In the genomic region with DNA sequence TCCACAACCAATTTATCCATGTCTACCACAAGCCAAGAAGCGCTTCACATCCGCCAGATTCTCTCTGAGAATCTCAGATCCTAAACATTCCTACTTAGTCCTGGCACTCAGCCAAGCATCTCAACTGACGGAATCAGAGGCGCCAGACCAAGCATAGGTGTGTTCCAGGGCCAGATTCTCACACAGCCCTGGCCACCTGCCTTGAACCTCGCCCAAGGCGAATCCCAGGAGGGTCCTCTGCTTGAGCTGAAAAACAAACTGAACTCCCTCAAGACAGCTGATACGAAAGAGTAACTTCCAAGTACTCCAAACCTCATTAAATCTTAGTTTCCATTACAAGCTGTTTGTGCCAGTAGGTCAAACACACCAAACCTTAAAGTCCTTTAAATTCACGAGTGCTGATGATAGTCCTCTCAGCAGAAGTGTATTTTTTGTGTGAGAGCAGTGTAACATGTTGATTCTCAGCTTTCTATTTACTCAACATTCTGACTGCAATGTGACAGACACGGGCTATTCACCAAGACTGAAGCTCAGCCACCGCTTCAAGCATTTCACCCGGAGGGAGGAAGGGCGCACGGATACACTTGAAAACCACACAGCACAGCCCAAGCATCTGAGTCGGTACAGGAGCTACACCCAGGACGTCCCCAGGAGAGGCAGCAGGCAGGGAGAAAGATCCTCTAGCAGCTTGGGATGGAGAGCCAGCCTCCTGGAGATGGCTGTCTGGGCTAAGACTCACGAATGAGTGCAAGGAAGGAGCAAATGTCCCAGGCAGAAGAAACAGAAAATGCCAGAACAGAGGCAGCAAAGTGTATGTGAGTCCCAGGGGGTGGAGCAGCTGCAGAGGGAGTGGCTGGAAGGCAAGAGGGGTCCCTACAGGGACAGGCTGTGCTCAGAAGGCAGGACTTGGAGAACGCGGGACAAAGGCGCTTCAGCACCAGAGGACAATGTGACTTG, we compare ENCODE assay signal across 8 cellular contexts. TPM values are rescaled to one million over a fixed set of nuclear protein-coding genes. Genes with fewer than 3 reads are reported as not detected.
A peak's percentile ranks its signal among the peaks of the same experiment; 100 is the strongest.
DNase-seq lines count a peak whose midpoint lies in the region; ATAC-seq and TF ChIP-seq lines count a peak whose summit lies in the region.

No MANE protein-coding gene starts in this region.

- H3K4me1 ChIP-seq in mucosa of descending colon (ENCODE audit: low read depth), result no peaks in the 10 kb centered on the region

- H3K4me3 ChIP-seq in Jurkat, Clone E6-1 (ENCODE audit: low read length), result peak overlapping the region; percentile 32
- no peak overlapping the region for H3K4me3 ChIP-seq in mucosa of descending colon

- peak overlapping the region; percentile 83 for H3K27ac ChIP-seq in cingulate gyrus (ENCODE audit: low read depth, low read length)

- intact Hi-C loops in mucosa of descending colon (cut with DNase I, micrococcal nuclease), result no loop called here

- TF ChIP-seq CTCF in mucosa of descending colon (IDR thresholded peaks at IDR 0.05), result no peak

- peak; percentile 13 to 32 for DNase-seq in NCI-H524 (lab: John Stamatoyannopoulos, UW)
- DNase-seq in NCI-H524 treated with DMSO at 0.1 percent for 48 hours (lab: John Stamatoyannopoulos, UW), result no peak
- peak; percentile 38 for DNase-seq in Jurkat, Clone E6-1 (ENCODE audit: low read depth, low spot score)
- peak in 1 of 3 donors; percentile 41 for DNase-seq in mucosa of descending colon
- DNase-seq in HK-2 (ENCODE audit: unreplicated experiment), result no peak
- DNase-seq in GDM1 (lab: John Stamatoyannopoulos, UW), result no peak

- no peaks in the 10 kb centered on the region for H3K36me3 ChIP-seq in mucosa of descending colon (ENCODE audit: low read depth)

- H3K9me3 ChIP-seq in mucosa of descending colon, result no peaks in the 10 kb centered on the region

- ATAC-seq in mucosa of descending colon (peak; percentile 32), HG02763 (IDR thresholded peaks at IDR 0.05; ENCODE audit: unreplicated experiment) (no peak)

RNA-seq across cellular contexts. Expression of gene PARD3, which starts 6.0 kb away (rescaled TPM):
- 22.6 TPM for polyA plus RNA-seq in Jurkat, Clone E6-1 (2012; ENCODE audit: insufficient read depth, insufficient read length)
- total RNA-seq in mucosa of descending colon, result 10 to 100 TPM; 39.5 to 87.9 (median 47.0) TPM

Comparison
In these comparisons a context has a peak if more than half of its experiments do, and no peak if none do; other contexts are left out.
1. DNase-seq: peak in NCI-H524 (2 of 2) and Jurkat, Clone E6-1 (single experiment); none in NCI-H524 treated with DMSO at 0.1 percent for 48 hours (single experiment), HK-2 (single experiment) and GDM1 (single experiment).